ENCODE assay signal across 16 cellular contexts in the genomic region with DNA sequence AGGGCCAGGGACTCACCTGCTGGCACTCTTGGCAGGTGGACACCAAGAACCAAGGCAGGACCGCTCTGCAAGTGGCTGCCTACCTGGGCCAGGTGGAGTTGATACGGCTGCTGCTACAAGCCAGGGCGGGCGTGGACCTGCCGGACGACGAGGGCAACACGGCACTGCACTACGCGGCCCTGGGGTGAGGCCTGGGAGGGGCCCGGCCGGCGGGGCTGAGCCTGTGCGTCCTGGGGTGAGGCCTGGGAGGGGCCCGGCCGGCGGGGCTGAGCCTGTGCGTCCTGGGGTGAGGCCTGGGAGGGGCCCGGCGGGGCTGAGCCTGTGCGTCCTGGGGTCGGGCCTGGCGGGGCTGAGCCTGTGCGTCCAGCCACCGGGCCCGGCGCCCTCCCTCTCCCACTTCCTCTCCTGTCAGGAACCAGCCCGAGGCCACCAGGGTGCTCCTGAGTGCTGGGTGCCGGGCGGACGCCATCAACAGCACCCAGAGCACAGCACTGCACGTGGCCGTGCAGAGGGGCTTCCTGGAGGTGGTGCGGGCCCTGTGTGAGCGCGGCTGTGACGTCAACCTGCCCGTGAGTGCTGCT. TPM values are rescaled to one million over a fixed set of nuclear protein-coding genes. Genes with fewer than 3 reads are reported as not detected.
DNase-seq lines count a peak whose midpoint lies in the region; ATAC-seq, FAIRE-seq and TF ChIP-seq lines count a peak whose summit lies in the region.
"Had no signal": no experiment of that assay in that cellular context is flagged by ENCODE, and none has a peak within 500 bp of the region (broad histone marks: within the 10 kb centered on the region; RNA-seq: fewer than 3 reads in every experiment).

No MANE protein-coding gene starts in this region.

- CTCF ChIA-PET in HEK293 (lab: Yijun Ruan, JAX), result no interaction called here

- no peak overlapping the region for H4K8ac ChIP-seq in mesenchymal stem cell (ENCODE audit: low read length)

- H3K27me3 ChIP-seq in BE2C, result no peaks in the 10 kb centered on the region
- H3K27me3 ChIP-seq in mesenchymal stem cell (ENCODE audit: control insufficient read depth in 1 of 2, insufficient read depth in 1 of 2, low read length in 2 of 2), result peaks cover 3 to 8% of the 10 kb centered on the region in 2 experiments

- no peak overlapping the region for H3K4me3 ChIP-seq in BE2C (ENCODE audit: low read depth, low read length)
- H3K4me3 ChIP-seq in HEK293 (ENCODE audit: low read depth, low read length), result no peak overlapping the region
- H3K4me3 ChIP-seq in mesenchymal stem cell (ENCODE audit: insufficient read depth in 1 of 2, low read depth in 1 of 2, low read length in 2 of 2), result peak overlapping the region in 1 of 2 experiments; percentile 41

- FAIRE-seq in frontal cortex (lab: Jason Lieb, UNC), result no peak

- H3K4me2 ChIP-seq in mesenchymal stem cell (ENCODE audit: low read length, poor library complexity, severe bottlenecking), result no peak overlapping the region

- no peak overlapping the region for H2BK120ac ChIP-seq in mesenchymal stem cell (ENCODE audit: low read depth, low read length)

- no peak overlapping the region for H3K4ac ChIP-seq in mesenchymal stem cell (ENCODE audit: low read depth in 1 of 2, low read length in 2 of 2)

- H3K9me3 ChIP-seq in BE2C, result no peaks in the 10 kb centered on the region
- no peaks in the 10 kb centered on the region for H3K9me3 ChIP-seq in HEK293 (ENCODE audit: control insufficient read depth, insufficient read depth, low read depth, low read length)
- H3K9me3 ChIP-seq in mesenchymal stem cell (ENCODE audit: control insufficient read depth, low read length), result no peaks in the 10 kb centered on the region

- H4K91ac ChIP-seq in mesenchymal stem cell (ENCODE audit: low read length), result peak overlapping the region; percentile 36

- H2AK5ac ChIP-seq in mesenchymal stem cell (ENCODE audit: low read length, severe bottlenecking), result no peak overlapping the region

- 89% methylated on average over 30 of the region's 38 CpGs for WGBS in mesenchymal stem cell

- no peak overlapping the region for H2BK15ac ChIP-seq in mesenchymal stem cell (ENCODE audit: low read depth, poor library complexity, severe bottlenecking)

- peak; percentile 25 for DNase-seq in BE2C
- no peak for DNase-seq in effector memory CD8-positive, alpha-beta T cell
- no peak for DNase-seq in mesenchymal stem cell
- no peak for DNase-seq in NCI-H345 (lab: John Stamatoyannopoulos, UW)
- no peak for DNase-seq in frontal cortex (ENCODE audit: low spot score in 2 of 2)
- no peak for DNase-seq in occipital lobe (lab: John Stamatoyannopoulos, UW)
- no peak for DNase-seq in NCI-H1417 (lab: John Stamatoyannopoulos, UW)
- DNase-seq: activated CD4-positive, alpha-beta memory T cell treated with anti-CD3 and anti-CD28 coated beads for 36 hours; amygdala; GF-D8; Karpas-422; NCI-H1694; OCI-M1; stimulated activated CD4-positive, alpha-beta T cell treated with anti-CD3 and anti-CD28 coated beads, Interleukin-2, amount 100 ng/mL, for 24 hours had no signal

- no peak overlapping the region for H2BK5ac ChIP-seq in mesenchymal stem cell (ENCODE audit: low read depth, low read length, poor library complexity, severe bottlenecking)

- H3K9ac ChIP-seq in mesenchymal stem cell (ENCODE audit: low read length), result no peak overlapping the region

- H3K23ac ChIP-seq in mesenchymal stem cell (ENCODE audit: low read length in 2 of 2), result no peak overlapping the region

- no peak for ATAC-seq in effector memory CD8-positive, alpha-beta T cell (replicated peaks)
- ATAC-seq: naive thymus-derived CD8-positive, alpha-beta T cell had no signal

- no peak overlapping the region for H2BK12ac ChIP-seq in mesenchymal stem cell (ENCODE audit: low read length in 2 of 2)

- H3K14ac ChIP-seq in mesenchymal stem cell (ENCODE audit: low read length in 2 of 2), result no peak overlapping the region

- no peaks in the 10 kb centered on the region for H3K27me3 Mint-ChIP-seq in effector memory CD8-positive, alpha-beta T cell

- no peaks in the 10 kb centered on the region for H3K9me3 Mint-ChIP-seq in effector memory CD8-positive, alpha-beta T cell
- H3K9me3 Mint-ChIP-seq: activated CD4-positive, alpha-beta memory T cell treated with anti-CD3 and anti-CD28 coated beads for 36 hours had no signal

- H3K36me3 ChIP-seq in BE2C (no peaks in the 10 kb centered on the region), HEK293 (ENCODE audit: control insufficient read depth in 2 of 2, insufficient read depth in 1 of 2, low read length in 2 of 2) (peaks cover 0 to 35% of the 10 kb centered on the region in 2 experiments; a peak in 1 of 3 replicates), mesenchymal stem cell (ENCODE audit: control insufficient read depth in 1 of 2, insufficient read depth in 2 of 2, low read depth in 1 of 2, low read length in 2 of 2) (peaks cover 6 to 78% of the 10 kb centered on the region in 2 experiments)

- no peak overlapping the region for H3K27ac Mint-ChIP-seq in effector memory CD8-positive, alpha-beta T cell
- H3K27ac Mint-ChIP-seq: activated CD4-positive, alpha-beta memory T cell treated with anti-CD3 and anti-CD28 coated beads for 36 hours had no signal

- H3K4me1 ChIP-seq in BE2C (peaks cover 4% of the 10 kb centered on the region), HEK293 (ENCODE audit: control insufficient read depth, insufficient read depth, low read length) (no peaks in the 10 kb centered on the region), mesenchymal stem cell (ENCODE audit: control insufficient read depth, insufficient read depth, low read depth, low read length) (peaks cover 28% of the 10 kb centered on the region)

- TF ChIP-seq CTCF in BE2C (IDR thresholded peaks at IDR 0.05; ENCODE audit: low read depth, low read length) (no peak), HEK293 (tag by site-specific recombination; IDR thresholded peaks at IDR 0.05) (no peak)

- POLR2A ChIA-PET in HEK293 (lab: Yijun Ruan, JAX), result interaction anchor here (1.4 kb wide), 1 partner anchor 24 kb away, joined by 3 read pairs; no protein-coding TSS in a partner anchor

- peaks cover 26% of the 10 kb centered on the region for H3K36me3 Mint-ChIP-seq in effector memory CD8-positive, alpha-beta T cell (ENCODE audit: insufficient read depth)
- H3K36me3 Mint-ChIP-seq: naive thymus-derived CD8-positive, alpha-beta T cell had no signal

- no peak overlapping the region for H3K18ac ChIP-seq in mesenchymal stem cell (ENCODE audit: low read depth in 1 of 2, low read length in 2 of 2)

- no peak overlapping the region for H2AFZ ChIP-seq in mesenchymal stem cell (ENCODE audit: low read depth, low read length)

- no peak overlapping the region for H3K27ac ChIP-seq in HEK293 (ENCODE audit: extremely low read depth, low read depth, low read length)
- no peak overlapping the region for H3K27ac ChIP-seq in mesenchymal stem cell (ENCODE audit: low read length, poor library complexity, severe bottlenecking)

- peaks cover 4 to 11% of the 10 kb centered on the region in 2 donors for H3K4me1 Mint-ChIP-seq in effector memory CD8-positive, alpha-beta T cell (ENCODE audit: low read depth in 2 of 2)

- H3K79me1 ChIP-seq in mesenchymal stem cell (replicated peaks; ENCODE audit: low read length, poor library complexity, severe bottlenecking), result peaks cover 7% of the 10 kb centered on the region

- peak overlapping the region; percentile 27 to 85 for H3K4me3 Mint-ChIP-seq in effector memory CD8-positive, alpha-beta T cell
- H3K4me3 Mint-ChIP-seq: activated CD4-positive, alpha-beta memory T cell treated with anti-CD3 and anti-CD28 coated beads for 36 hours had no signal

TF ChIP-seq in HEK293, 187 proteins besides CTCF, POLR2A, EP300 and RAD21 (continues in another document):
- no peak for TF ChIP-seq BCL11B (tag by site-specific recombination; IDR thresholded peaks at IDR 0.05; ENCODE audit: low read depth)
- TF ChIP-seq, protein P1, sequence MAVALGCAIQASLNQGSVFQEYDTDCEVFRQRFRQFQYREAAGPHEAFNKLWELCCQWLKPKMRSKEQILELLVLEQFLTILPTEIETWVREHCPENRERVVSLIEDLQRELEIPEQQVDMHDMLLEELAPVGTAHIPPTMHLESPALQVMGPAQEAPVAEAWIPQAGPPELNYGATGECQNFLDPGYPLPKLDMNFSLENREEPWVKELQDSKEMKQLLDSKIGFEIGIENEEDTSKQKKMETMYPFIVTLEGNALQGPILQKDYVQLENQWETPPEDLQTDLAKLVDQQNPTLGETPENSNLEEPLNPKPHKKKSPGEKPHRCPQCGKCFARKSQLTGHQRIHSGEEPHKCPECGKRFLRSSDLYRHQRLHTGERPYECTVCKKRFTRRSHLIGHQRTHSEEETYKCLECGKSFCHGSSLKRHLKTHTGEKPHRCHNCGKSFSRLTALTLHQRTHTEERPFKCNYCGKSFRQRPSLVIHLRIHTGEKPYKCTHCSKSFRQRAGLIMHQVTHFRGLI (tag by site-specific recombination; IDR thresholded peaks at IDR 0.05), result peak; percentile 81
- TF ChIP-seq ZBTB48 (tag by site-specific recombination; IDR thresholded peaks at IDR 0.05), result no peak

RNA-seq across cellular contexts. Expression of a gene that starts 4.6 kb away (rescaled TPM):
- 0.66 TPM for polyA plus RNA-seq in BE2C (2012; ENCODE audit: insufficient read depth, insufficient read length, low read depth)
- 24.2 TPM for polyA plus RNA-seq in mesenchymal stem cell (2013, experiment 1 of 2)
- 26.9 TPM for polyA plus RNA-seq in mesenchymal stem cell (2013, experiment 2 of 2)
- total RNA-seq in frontal cortex (0.82 TPM), occipital lobe (0.31 TPM)

RNA-seq across cellular contexts. Expression of a gene that starts 12.1 kb away (rescaled TPM):
- polyA plus RNA-seq in BE2C (2012; ENCODE audit: insufficient read depth, insufficient read length, low read depth), result 41.5 TPM
- 33.5 TPM for polyA plus RNA-seq in mesenchymal stem cell (2013, experiment 1 of 2)
- polyA plus RNA-seq in mesenchymal stem cell (2013, experiment 2 of 2), result 35.8 TPM
- total RNA-seq in frontal cortex, result 45.7 TPM
- 43.5 TPM for total RNA-seq in occipital lobe

RNA-seq across cellular contexts. Expression of a gene that starts 27.4 kb away (rescaled TPM):
- 31.5 TPM for polyA plus RNA-seq in BE2C (2012; ENCODE audit: insufficient read depth, insufficient read length, low read depth)
- polyA plus RNA-seq in mesenchymal stem cell (2013, experiment 1 of 2), result 7.2 TPM
- polyA plus RNA-seq in mesenchymal stem cell (2013, experiment 2 of 2), result 7.8 TPM
- 2.9 TPM for total RNA-seq in frontal cortex
- 2.7 TPM for total RNA-seq in occipital lobe

RNA-seq across cellular contexts. Expression of a gene that starts 31.5 kb away (rescaled TPM):
- 163 TPM for polyA plus RNA-seq in BE2C (2012; ENCODE audit: insufficient read depth, insufficient read length, low read depth)
- 28.9 TPM for polyA plus RNA-seq in mesenchymal stem cell (2013, experiment 1 of 2)
- 28.6 TPM for polyA plus RNA-seq in mesenchymal stem cell (2013, experiment 2 of 2)
- 9.0 TPM for total RNA-seq in frontal cortex
- 7.0 TPM for total RNA-seq in occipital lobe

RNA-seq across cellular contexts. Expression of a gene that starts 52.7 kb away (rescaled TPM):
- polyA plus RNA-seq in BE2C (2012; ENCODE audit: insufficient read depth, insufficient read length, low read depth), result 249 TPM
- 139 TPM for polyA plus RNA-seq in mesenchymal stem cell (2013, experiment 1 of 2)
- polyA plus RNA-seq in mesenchymal stem cell (2013, experiment 2 of 2), result 138 TPM
- 34.2 TPM for total RNA-seq in frontal cortex
- 32.9 TPM for total RNA-seq in occipital lobe
